In the genomic region with DNA sequence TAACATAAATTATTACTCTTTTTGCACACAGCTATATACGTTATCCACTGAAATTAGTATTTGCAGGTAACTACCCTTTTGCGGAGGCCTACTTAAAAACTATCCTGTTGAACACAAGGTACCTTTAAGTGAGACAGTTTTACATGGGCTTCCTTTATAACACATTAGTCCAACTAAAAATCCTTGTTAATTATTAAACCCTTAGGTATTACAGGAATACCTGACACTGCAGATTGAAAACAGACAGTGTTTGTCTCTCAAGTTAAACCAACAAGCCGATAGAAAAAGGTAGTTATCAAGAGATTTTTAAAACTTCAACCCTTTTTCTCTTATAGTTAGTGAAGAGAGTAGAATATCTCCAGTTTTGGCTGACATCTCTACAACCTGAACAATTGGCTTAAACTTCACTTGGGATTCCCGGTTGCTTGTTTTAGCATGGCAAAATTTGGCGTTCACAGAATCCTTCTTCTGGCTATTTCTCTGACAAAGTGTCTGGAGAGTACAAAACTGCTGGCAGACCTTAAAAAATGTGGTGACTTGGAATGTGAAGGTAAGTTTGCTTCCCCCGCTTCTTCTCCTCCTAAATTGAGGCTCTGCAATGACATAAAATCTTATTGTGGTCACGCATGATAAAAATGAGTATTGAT, we compare ENCODE assay signal across 1 cellular context.
TF ChIP-seq lines count a peak whose summit lies in the region.

A gene with protein sequence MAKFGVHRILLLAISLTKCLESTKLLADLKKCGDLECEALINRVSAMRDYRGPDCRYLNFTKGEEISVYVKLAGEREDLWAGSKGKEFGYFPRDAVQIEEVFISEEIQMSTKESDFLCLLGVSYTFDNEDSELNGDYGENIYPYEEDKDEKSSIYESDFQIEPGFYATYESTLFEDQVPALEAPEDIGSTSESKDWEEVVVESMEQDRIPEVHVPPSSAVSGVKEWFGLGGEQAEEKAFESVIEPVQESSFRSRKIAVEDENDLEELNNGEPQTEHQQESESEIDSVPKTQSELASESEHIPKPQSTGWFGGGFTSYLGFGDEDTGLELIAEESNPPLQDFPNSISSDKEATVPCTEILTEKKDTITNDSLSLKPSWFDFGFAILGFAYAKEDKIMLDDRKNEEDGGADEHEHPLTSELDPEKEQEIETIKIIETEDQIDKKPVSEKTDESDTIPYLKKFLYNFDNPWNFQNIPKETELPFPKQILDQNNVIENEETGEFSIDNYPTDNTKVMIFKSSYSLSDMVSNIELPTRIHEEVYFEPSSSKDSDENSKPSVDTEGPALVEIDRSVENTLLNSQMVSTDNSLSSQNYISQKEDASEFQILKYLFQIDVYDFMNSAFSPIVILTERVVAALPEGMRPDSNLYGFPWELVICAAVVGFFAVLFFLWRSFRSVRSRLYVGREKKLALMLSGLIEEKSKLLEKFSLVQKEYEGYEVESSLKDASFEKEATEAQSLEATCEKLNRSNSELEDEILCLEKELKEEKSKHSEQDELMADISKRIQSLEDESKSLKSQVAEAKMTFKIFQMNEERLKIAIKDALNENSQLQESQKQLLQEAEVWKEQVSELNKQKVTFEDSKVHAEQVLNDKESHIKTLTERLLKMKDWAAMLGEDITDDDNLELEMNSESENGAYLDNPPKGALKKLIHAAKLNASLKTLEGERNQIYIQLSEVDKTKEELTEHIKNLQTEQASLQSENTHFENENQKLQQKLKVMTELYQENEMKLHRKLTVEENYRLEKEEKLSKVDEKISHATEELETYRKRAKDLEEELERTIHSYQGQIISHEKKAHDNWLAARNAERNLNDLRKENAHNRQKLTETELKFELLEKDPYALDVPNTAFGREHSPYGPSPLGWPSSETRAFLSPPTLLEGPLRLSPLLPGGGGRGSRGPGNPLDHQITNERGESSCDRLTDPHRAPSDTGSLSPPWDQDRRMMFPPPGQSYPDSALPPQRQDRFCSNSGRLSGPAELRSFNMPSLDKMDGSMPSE (N-terminal part only) (plus strand): TSS at position 236 of the 647 bp plus-strand sequence. CDS start 200 bp downstream, at position 436.

TF ChIP-seq in HepG2, 621 proteins besides CTCF, POLR2A, EP300 and RAD21 (continues in another document):
- TF ChIP-seq, protein P1, sequence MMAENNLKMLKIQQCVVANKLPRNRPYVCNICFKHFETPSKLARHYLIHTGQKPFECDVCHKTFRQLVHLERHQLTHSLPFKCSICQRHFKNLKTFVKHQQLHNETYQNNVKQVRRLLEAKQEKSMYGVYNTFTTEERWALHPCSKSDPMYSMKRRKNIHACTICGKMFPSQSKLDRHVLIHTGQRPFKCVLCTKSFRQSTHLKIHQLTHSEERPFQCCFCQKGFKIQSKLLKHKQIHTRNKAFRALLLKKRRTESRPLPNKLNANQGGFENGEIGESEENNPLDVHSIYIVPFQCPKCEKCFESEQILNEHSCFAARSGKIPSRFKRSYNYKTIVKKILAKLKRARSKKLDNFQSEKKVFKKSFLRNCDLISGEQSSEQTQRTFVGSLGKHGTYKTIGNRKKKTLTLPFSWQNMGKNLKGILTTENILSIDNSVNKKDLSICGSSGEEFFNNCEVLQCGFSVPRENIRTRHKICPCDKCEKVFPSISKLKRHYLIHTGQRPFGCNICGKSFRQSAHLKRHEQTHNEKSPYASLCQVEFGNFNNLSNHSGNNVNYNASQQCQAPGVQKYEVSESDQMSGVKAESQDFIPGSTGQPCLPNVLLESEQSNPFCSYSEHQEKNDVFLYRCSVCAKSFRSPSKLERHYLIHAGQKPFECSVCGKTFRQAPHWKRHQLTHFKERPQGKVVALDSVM (CRISPR knock-in tag; IDR thresholded peaks at IDR 0.05): no peak
- TF ChIP-seq HDAC2 (CRISPR knock-in tag; IDR thresholded peaks at IDR 0.05) (0 out of 2 replicates have a peak, but pooled peaks have one; percentile 21), POLR2G (IDR thresholded peaks at IDR 0.05; ENCODE audit: low read depth, low read length) (peak; percentile 44; the same call in 1 of the 2 replicates), ZNF644 (CRISPR knock-in tag; IDR thresholded peaks at IDR 0.05; ENCODE audit: low read depth) (0 out of 2 replicates have a peak, but pooled peaks have one; percentile 22), ZSCAN25 (CRISPR knock-in tag; IDR thresholded peaks at IDR 0.05) (no peak), FOSL2 (CRISPR knock-in tag; IDR thresholded peaks at IDR 0.05) (0 out of 2 replicates have a peak, but pooled peaks have one; percentile 22), ZNF709 (CRISPR knock-in tag; IDR thresholded peaks at IDR 0.05) (no peak), HOXD1 (CRISPR knock-in tag; IDR thresholded peaks at IDR 0.05) (no peak), FIP1L1 (IDR thresholded peaks at IDR 0.05; ENCODE audit: borderline replicate concordance, insufficient read depth, low read depth, low read length) (no peak), ZNF263 (CRISPR knock-in tag; IDR thresholded peaks at IDR 0.05) (no peak), POLR2AphosphoS5 (IDR thresholded peaks at IDR 0.05; ENCODE audit: low read depth, low read length) (peak; percentile 78), HDAC6 (IDR thresholded peaks at IDR 0.05; ENCODE audit: low read depth, low read length) (0 out of 2 replicates have a peak, but pooled peaks have one; percentile 75), MYC (CRISPR knock-in tag; IDR thresholded peaks at IDR 0.05; ENCODE audit: borderline replicate concordance) (no peak), SSRP1 (CRISPR knock-in tag; IDR thresholded peaks at IDR 0.05) (peak; percentile 72; the same call in 1 of the 2 replicates), ZNF766 (CRISPR knock-in tag; IDR thresholded peaks at IDR 0.05; ENCODE audit: borderline replicate concordance) (no peak), ZNF160 (CRISPR knock-in tag; IDR thresholded peaks at IDR 0.05) (no peak)
- TF ChIP-seq, protein P2, sequence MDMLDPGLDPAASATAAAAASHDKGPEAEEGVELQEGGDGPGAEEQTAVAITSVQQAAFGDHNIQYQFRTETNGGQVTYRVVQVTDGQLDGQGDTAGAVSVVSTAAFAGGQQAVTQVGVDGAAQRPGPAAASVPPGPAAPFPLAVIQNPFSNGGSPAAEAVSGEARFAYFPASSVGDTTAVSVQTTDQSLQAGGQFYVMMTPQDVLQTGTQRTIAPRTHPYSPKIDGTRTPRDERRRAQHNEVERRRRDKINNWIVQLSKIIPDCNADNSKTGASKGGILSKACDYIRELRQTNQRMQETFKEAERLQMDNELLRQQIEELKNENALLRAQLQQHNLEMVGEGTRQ (IDR thresholded peaks at IDR 0.05; ENCODE audit: low read depth, low read length): no peak
- TF ChIP-seq, protein P2 (CRISPR knock-in tag; IDR thresholded peaks at IDR 0.05; ENCODE audit: borderline replicate concordance): no peak
- TF ChIP-seq, protein P3, sequence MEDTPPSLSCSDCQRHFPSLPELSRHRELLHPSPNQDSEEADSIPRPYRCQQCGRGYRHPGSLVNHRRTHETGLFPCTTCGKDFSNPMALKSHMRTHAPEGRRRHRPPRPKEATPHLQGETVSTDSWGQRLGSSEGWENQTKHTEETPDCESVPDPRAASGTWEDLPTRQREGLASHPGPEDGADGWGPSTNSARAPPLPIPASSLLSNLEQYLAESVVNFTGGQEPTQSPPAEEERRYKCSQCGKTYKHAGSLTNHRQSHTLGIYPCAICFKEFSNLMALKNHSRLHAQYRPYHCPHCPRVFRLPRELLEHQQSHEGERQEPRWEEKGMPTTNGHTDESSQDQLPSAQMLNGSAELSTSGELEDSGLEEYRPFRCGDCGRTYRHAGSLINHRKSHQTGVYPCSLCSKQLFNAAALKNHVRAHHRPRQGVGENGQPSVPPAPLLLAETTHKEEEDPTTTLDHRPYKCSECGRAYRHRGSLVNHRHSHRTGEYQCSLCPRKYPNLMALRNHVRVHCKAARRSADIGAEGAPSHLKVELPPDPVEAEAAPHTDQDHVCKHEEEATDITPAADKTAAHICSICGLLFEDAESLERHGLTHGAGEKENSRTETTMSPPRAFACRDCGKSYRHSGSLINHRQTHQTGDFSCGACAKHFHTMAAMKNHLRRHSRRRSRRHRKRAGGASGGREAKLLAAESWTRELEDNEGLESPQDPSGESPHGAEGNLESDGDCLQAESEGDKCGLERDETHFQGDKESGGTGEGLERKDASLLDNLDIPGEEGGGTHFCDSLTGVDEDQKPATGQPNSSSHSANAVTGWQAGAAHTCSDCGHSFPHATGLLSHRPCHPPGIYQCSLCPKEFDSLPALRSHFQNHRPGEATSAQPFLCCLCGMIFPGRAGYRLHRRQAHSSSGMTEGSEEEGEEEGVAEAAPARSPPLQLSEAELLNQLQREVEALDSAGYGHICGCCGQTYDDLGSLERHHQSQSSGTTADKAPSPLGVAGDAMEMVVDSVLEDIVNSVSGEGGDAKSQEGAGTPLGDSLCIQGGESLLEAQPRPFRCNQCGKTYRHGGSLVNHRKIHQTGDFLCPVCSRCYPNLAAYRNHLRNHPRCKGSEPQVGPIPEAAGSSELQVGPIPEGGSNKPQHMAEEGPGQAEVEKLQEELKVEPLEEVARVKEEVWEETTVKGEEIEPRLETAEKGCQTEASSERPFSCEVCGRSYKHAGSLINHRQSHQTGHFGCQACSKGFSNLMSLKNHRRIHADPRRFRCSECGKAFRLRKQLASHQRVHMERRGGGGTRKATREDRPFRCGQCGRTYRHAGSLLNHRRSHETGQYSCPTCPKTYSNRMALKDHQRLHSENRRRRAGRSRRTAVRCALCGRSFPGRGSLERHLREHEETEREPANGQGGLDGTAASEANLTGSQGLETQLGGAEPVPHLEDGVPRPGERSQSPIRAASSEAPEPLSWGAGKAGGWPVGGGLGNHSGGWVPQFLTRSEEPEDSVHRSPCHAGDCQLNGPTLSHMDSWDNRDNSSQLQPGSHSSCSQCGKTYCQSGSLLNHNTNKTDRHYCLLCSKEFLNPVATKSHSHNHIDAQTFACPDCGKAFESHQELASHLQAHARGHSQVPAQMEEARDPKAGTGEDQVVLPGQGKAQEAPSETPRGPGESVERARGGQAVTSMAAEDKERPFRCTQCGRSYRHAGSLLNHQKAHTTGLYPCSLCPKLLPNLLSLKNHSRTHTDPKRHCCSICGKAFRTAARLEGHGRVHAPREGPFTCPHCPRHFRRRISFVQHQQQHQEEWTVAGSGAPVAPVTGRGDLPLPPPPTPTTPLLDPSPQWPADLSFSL (CRISPR knock-in tag; IDR thresholded peaks at IDR 0.05): no peak
- TF ChIP-seq, protein P4, sequence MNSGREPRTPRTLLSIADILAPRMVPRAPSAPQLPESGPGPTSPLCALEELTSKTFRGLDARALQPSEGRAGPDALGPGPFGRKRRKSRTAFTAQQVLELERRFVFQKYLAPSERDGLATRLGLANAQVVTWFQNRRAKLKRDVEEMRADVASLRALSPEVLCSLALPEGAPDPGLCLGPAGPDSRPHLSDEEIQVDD (CRISPR knock-in tag; IDR thresholded peaks at IDR 0.05; ENCODE audit: borderline replicate concordance): no peak
- TF ChIP-seq, protein P5, sequence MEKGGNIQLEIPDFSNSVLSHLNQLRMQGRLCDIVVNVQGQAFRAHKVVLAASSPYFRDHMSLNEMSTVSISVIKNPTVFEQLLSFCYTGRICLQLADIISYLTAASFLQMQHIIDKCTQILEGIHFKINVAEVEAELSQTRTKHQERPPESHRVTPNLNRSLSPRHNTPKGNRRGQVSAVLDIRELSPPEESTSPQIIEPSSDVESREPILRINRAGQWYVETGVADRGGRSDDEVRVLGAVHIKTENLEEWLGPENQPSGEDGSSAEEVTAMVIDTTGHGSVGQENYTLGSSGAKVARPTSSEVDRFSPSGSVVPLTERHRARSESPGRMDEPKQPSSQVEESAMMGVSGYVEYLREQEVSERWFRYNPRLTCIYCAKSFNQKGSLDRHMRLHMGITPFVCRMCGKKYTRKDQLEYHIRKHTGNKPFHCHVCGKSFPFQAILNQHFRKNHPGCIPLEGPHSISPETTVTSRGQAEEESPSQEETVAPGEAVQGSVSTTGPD (CRISPR knock-in tag; IDR thresholded peaks at IDR 0.05): peak; percentile 89
- TF ChIP-seq, protein P6, sequence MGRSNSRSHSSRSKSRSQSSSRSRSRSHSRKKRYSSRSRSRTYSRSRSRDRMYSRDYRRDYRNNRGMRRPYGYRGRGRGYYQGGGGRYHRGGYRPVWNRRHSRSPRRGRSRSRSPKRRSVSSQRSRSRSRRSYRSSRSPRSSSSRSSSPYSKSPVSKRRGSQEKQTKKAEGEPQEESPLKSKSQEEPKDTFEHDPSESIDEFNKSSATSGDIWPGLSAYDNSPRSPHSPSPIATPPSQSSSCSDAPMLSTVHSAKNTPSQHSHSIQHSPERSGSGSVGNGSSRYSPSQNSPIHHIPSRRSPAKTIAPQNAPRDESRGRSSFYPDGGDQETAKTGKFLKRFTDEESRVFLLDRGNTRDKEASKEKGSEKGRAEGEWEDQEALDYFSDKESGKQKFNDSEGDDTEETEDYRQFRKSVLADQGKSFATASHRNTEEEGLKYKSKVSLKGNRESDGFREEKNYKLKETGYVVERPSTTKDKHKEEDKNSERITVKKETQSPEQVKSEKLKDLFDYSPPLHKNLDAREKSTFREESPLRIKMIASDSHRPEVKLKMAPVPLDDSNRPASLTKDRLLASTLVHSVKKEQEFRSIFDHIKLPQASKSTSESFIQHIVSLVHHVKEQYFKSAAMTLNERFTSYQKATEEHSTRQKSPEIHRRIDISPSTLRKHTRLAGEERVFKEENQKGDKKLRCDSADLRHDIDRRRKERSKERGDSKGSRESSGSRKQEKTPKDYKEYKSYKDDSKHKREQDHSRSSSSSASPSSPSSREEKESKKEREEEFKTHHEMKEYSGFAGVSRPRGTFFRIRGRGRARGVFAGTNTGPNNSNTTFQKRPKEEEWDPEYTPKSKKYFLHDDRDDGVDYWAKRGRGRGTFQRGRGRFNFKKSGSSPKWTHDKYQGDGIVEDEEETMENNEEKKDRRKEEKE (IDR thresholded peaks at IDR 0.05): no peak
- TF ChIP-seq, protein P7, sequence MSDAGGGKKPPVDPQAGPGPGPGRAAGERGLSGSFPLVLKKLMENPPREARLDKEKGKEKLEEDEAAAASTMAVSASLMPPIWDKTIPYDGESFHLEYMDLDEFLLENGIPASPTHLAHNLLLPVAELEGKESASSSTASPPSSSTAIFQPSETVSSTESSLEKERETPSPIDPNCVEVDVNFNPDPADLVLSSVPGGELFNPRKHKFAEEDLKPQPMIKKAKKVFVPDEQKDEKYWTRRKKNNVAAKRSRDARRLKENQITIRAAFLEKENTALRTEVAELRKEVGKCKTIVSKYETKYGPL (CRISPR knock-in tag; IDR thresholded peaks at IDR 0.05): no peak
- TF ChIP-seq, protein P8, sequence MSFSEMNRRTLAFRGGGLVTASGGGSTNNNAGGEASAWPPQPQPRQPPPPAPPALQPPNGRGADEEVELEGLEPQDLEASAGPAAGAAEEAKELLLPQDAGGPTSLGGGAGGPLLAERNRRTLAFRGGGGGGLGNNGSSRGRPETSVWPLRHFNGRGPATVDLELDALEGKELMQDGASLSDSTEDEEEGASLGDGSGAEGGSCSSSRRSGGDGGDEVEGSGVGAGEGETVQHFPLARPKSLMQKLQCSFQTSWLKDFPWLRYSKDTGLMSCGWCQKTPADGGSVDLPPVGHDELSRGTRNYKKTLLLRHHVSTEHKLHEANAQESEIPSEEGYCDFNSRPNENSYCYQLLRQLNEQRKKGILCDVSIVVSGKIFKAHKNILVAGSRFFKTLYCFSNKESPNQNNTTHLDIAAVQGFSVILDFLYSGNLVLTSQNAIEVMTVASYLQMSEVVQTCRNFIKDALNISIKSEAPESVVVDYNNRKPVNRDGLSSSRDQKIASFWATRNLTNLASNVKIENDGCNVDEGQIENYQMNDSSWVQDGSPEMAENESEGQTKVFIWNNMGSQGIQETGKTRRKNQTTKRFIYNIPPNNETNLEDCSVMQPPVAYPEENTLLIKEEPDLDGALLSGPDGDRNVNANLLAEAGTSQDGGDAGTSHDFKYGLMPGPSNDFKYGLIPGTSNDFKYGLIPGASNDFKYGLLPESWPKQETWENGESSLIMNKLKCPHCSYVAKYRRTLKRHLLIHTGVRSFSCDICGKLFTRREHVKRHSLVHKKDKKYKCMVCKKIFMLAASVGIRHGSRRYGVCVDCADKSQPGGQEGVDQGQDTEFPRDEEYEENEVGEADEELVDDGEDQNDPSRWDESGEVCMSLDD (CRISPR knock-in tag; IDR thresholded peaks at IDR 0.05; ENCODE audit: borderline replicate concordance): no peak
